Comparison of ENCODE assay signal across 12 cellular contexts in genomic region chr1:70358921-70359564, GRCh38. TPM values are rescaled to one million over a fixed set of nuclear protein-coding genes. Genes with fewer than 3 reads are reported as not detected.
DNase-seq lines count a peak whose midpoint lies in the region; ATAC-seq and TF ChIP-seq lines count a peak whose summit lies in the region.
"Had no signal": no experiment of that assay in that cellular context is flagged by ENCODE, and none has a peak within 500 bp of the region (broad histone marks: within the 10 kb centered on the region; RNA-seq: fewer than 3 reads in every experiment).

No MANE protein-coding gene starts in this region.

- H3K4me1 Mint-ChIP-seq in CD14-positive monocyte = peaks cover 16% of the 10 kb centered on the region

- peaks cover 0 to 2% (median 0%) of the 10 kb centered on the region in 3 donors for H3K27me3 Mint-ChIP-seq in CD14-positive monocyte (ENCODE audit: low read depth in 3 of 3)

- H3K4me3 ChIP-seq in AG10803 (ENCODE audit: low read length) = no peak overlapping the region
- H3K4me3 ChIP-seq: coronary artery, hepatocyte, spleen had no signal

- H3K36me3 Mint-ChIP-seq in CD14-positive monocyte = no peaks in the 10 kb centered on the region

- intact Hi-C loops in CD14-positive monocyte (cut with micrococcal nuclease) = loop anchor here (5.0 to 10.0 kb wide), 2 partner anchors 53 to 154 kb away; partner anchors contain the start of genes CTH (in 1 of the 2) and LRRC40 (in 1 of the 2)

- ATAC-seq in GM19035 (IDR thresholded peaks at IDR 0.05; ENCODE audit: unreplicated experiment) (peak; percentile 38), HG02884 (IDR thresholded peaks at IDR 0.05; ENCODE audit: unreplicated experiment) (peak; percentile 51)

- TF ChIP-seq CTCF in AG10803 (conservative IDR thresholded peaks at IDR 0.05; ENCODE audit: low read length) (no peak), CD14-positive monocyte (IDR thresholded peaks at IDR 0.05) (no peak)

- DNase-seq in AG10803 (ENCODE audit: low read depth) = peak; percentile 44
- peak; percentile 46 for DNase-seq in LHCN-M2 (ENCODE audit: low read depth)
- DNase-seq in ecto neural progenitor cell (ENCODE audit: low spot score) = no peak
- DNase-seq in CD14-positive monocyte (ENCODE audit: low spot score) = no peak
- DNase-seq in mesenteric fat pad (ENCODE audit: low spot score) = no peak
- no peak for DNase-seq in SKM-1 treated with dmso at 0.1 percent for 144 hours (lab: John Stamatoyannopoulos, UW; ENCODE audit: unreplicated experiment)
- DNase-seq: spleen; stimulated activated naive CD4-positive, alpha-beta T cell had no signal

- no peak overlapping the region for H3K4me3 Mint-ChIP-seq in CD14-positive monocyte

- H3K27ac Mint-ChIP-seq in CD14-positive monocyte = no peak overlapping the region

- peaks cover 0 to 6% (median 0%) of the 10 kb centered on the region in 7 donors for H3K9me3 Mint-ChIP-seq in CD14-positive monocyte

RNA-seq across cellular contexts. Expression of gene ANKRD13C, which starts 4.5 kb away (rescaled TPM):
- total RNA-seq in LHCN-M2 (2014; rRNA removed) = 16.5 and 22.5 TPM in 2 replicates
- 6.7 TPM for polyA plus RNA-seq in LHCN-M2 (2012)
- polyA plus RNA-seq in CD14-positive monocyte = 1 to 10 TPM; 4.5 to 6.5 TPM
- 21.6 TPM for total RNA-seq in mesenteric fat pad

RNA-seq across cellular contexts. Expression of gene CTH, which starts 52.0 kb away (rescaled TPM):
- 0.69 and 0.77 TPM in 2 replicates for total RNA-seq in LHCN-M2 (2014; rRNA removed)
- polyA plus RNA-seq in LHCN-M2 (2012) = 0.90 TPM
- under 1 TPM; 0.16 to 0.28 TPM for polyA plus RNA-seq in CD14-positive monocyte
- 2.5 TPM for total RNA-seq in mesenteric fat pad

Comparison
In these comparisons a context has a peak if more than half of its experiments do, and no peak if none do; other contexts are left out.
1. DNase-seq: peak in AG10803 (single experiment) and LHCN-M2 (single experiment); none in ecto neural progenitor cell (single experiment), CD14-positive monocyte (single experiment), mesenteric fat pad (single experiment) and SKM-1 treated with dmso at 0.1 percent for 144 hours (single experiment).